29 cellular contexts compared by ENCODE assay signal in the genomic region with DNA sequence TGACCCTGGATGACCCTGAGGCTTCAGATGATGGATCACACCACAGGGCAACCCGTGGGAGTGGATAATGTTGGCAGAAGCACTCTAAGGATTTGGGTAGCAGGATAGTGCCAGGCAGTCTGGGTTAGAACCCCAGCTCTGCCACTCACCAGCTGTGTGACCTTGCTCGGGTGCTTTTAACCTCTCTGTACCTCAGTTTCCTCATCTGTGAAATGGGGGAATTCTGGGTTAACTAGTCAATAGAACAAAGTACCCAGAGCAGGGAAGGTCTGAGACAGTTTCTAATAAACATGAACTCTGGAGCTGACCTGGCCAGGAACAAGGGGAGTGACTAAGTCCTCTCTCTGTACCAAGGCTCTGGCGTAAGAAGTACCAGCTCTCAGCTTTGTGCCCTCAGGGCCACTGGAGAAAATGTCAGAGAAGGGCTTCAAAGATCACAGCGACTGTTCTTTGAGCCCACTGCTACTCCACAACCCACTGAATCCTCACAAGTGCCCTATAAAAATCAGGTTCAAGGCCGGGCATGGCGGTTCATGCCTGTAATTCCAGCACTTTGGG. TPM values are rescaled to one million over a fixed set of nuclear protein-coding genes. Genes with fewer than 3 reads are reported as not detected.
A peak's percentile ranks its signal among the peaks of the same experiment; 100 is the strongest.
DNase-seq lines count a peak whose midpoint lies in the region; FAIRE-seq and TF ChIP-seq lines count a peak whose summit lies in the region.
"Had no signal": no experiment of that assay in that cellular context is flagged by ENCODE, and none has a peak within 500 bp of the region (broad histone marks: within the 10 kb centered on the region; RNA-seq: fewer than 3 reads in every experiment).

No MANE protein-coding gene starts in this region.

- in situ Hi-C loops in SK-MEL-5 (cut with HindIII; ENCODE audit: low pct_unique_long_range_greater_than_20kb, low sequenced_read_pairs), result no loop called here

- no peak for TF ChIP-seq POLR2A in breast epithelium (IDR thresholded peaks at IDR 0.05)

- H3K9me3 ChIP-seq in breast epithelium (no peaks in the 10 kb centered on the region), trophoblast cell (ENCODE audit: insufficient read depth, low read depth, low read length) (no peaks in the 10 kb centered on the region)
- H3K9me3 ChIP-seq: BE2C, SJSA1 had no signal

- H4K12ac ChIP-seq in trophoblast cell (ENCODE audit: low read depth, low read length), result no peak overlapping the region

- H3K9me3 Mint-ChIP-seq in MCF 10A (ENCODE audit: unreplicated experiment), result no peaks in the 10 kb centered on the region
- H3K9me3 Mint-ChIP-seq: CD14-positive monocyte; CD8-positive, alpha-beta memory T cell had no signal

- H2BK5ac ChIP-seq in trophoblast cell (ENCODE audit: low read depth, low read length, poor library complexity), result no peak overlapping the region

- H3K27ac Mint-ChIP-seq in MCF 10A (ENCODE audit: low read depth, unreplicated experiment), result no peak overlapping the region
- H3K27ac Mint-ChIP-seq: CD14-positive monocyte had no signal

- TF ChIP-seq CTCF in MCF 10A (IDR thresholded peaks at IDR 0.05; ENCODE audit: unreplicated experiment) (no peak), breast epithelium (IDR thresholded peaks at IDR 0.05) (no peak), epithelial cell of esophagus (IDR thresholded peaks at IDR 0.05; ENCODE audit: insufficient read depth, low read depth, low read length, missing control alignments) (no peak)

- H3K18ac ChIP-seq in trophoblast cell (ENCODE audit: low read length), result no peak overlapping the region

- H4K91ac ChIP-seq in trophoblast cell (ENCODE audit: low read depth, low read length), result no peak overlapping the region

- H2BK120ac ChIP-seq in trophoblast cell (ENCODE audit: insufficient read depth, low read length, poor library complexity), result no peak overlapping the region

- no peak overlapping the region for H2AFZ ChIP-seq in trophoblast cell (ENCODE audit: insufficient read depth, low read length, poor library complexity)

- H3K79me1 ChIP-seq in trophoblast cell (ENCODE audit: low read length), result no peaks in the 10 kb centered on the region

- no peak overlapping the region for H4K8ac ChIP-seq in trophoblast cell (ENCODE audit: low read depth, low read length)

- no peak overlapping the region for H3K4me2 ChIP-seq in trophoblast cell (ENCODE audit: low read length)
- H3K4me2 ChIP-seq: KMS-11 had no signal

- CTCF ChIA-PET in MCF 10A (lab: Yijun Ruan, JAX), result interaction anchor here (0.5 to 0.9 kb wide), 4 partner anchors 9 to 156 kb away, joined by 3 read pairs; no protein-coding TSS in a partner anchor

- H3K4ac ChIP-seq in trophoblast cell (ENCODE audit: low read depth, low read length), result no peak overlapping the region

- BruUV-seq in MCF 10A (replicated peaks; lab: Mats Ljungman, UMichigan), result no TSS peak

- H3K9ac ChIP-seq in trophoblast cell (ENCODE audit: low read length), result no peak overlapping the region
- H3K9ac ChIP-seq: KMS-11 had no signal

- no peak overlapping the region for H3K14ac ChIP-seq in trophoblast cell (ENCODE audit: low read length)

- H3K4me1 ChIP-seq in breast epithelium, result no peaks in the 10 kb centered on the region
- no peaks in the 10 kb centered on the region for H3K4me1 ChIP-seq in trophoblast cell (ENCODE audit: control insufficient read depth in 1 of 2, insufficient read depth in 2 of 2, low read length in 2 of 2)
- H3K4me1 ChIP-seq: BE2C, SJSA1 had no signal

- intact Hi-C loops in MCF 10A (cut with micrococcal nuclease) (no loop called here), breast epithelium (cut with DNase I; ENCODE audit: low total_unique reads) (no loop called here)

- no peak overlapping the region for H3K23ac ChIP-seq in trophoblast cell (ENCODE audit: low read length)

- POLR2A ChIA-PET in MCF 10A (lab: Yijun Ruan, JAX), result interaction anchor here (0.6 to 1.4 kb wide), 3 partner anchors 16 to 860 kb away, joined by 3 read pairs; no protein-coding TSS in a partner anchor

- no peak overlapping the region for H3K4me3 Mint-ChIP-seq in MCF 10A (ENCODE audit: unreplicated experiment)
- H3K4me3 Mint-ChIP-seq: CD14-positive monocyte; CD8-positive, alpha-beta memory T cell had no signal

- no peak overlapping the region for H2BK12ac ChIP-seq in trophoblast cell (ENCODE audit: low read length)

- no peaks in the 10 kb centered on the region for H3K36me3 Mint-ChIP-seq in MCF 10A (ENCODE audit: insufficient read depth, unreplicated experiment)
- H3K36me3 Mint-ChIP-seq: CD8-positive, alpha-beta memory T cell had no signal

- H3K36me3 ChIP-seq in breast epithelium (no peaks in the 10 kb centered on the region), trophoblast cell (ENCODE audit: control insufficient read depth in 1 of 2, insufficient read depth in 2 of 2, low read length in 2 of 2) (no peaks in the 10 kb centered on the region)
- H3K36me3 ChIP-seq: BE2C, SJSA1 had no signal

- H3K27me3 Mint-ChIP-seq in MCF 10A (ENCODE audit: insufficient read depth, unreplicated experiment), result no peaks in the 10 kb centered on the region
- H3K27me3 Mint-ChIP-seq: CD8-positive, alpha-beta memory T cell had no signal

- no peak overlapping the region for H2AK5ac ChIP-seq in trophoblast cell (ENCODE audit: low read length)

- no peaks in the 10 kb centered on the region for H3K4me1 Mint-ChIP-seq in MCF 10A (ENCODE audit: insufficient read depth, unreplicated experiment)

- no peak for FAIRE-seq in urothelium cell line (lab: Jason Lieb, UNC)
- FAIRE-seq: GM12891, H54 had no signal

- DNase-seq in MCF 10A (ENCODE audit: unreplicated experiment), result peak; percentile 56
- no peak for DNase-seq in breast epithelium (ENCODE audit: low spot score in 2 of 2)
- peak; percentile 44 for DNase-seq in SK-MEL-5 (ENCODE audit: low read depth, low spot score)
- DNase-seq in epithelial cell of esophagus (ENCODE audit: low read depth), result peak; percentile 24
- DNase-seq in trophoblast cell, result peak; percentile 21 to 76
- no peak for DNase-seq in urothelium cell line (ENCODE audit: low spot score)
- no peak for DNase-seq in activated CD8-positive, alpha-beta memory T cell treated with anti-CD3 and anti-CD28 coated beads, Interleukin-2, amount 50 U/mL, for 4 hours
- no peak for DNase-seq in globus pallidus (ENCODE audit: low spot score)
- DNase-seq: 8988T; ACHN; BE2C; CD8-positive, alpha-beta memory T cell; DMS 273 treated with DMSO at 0.1 percent for 48 hours; DMS79; EL; GF-D8; IMR-90; NCI-H1105 treated with DMSO at 0.1 percent for 48 hours; NCI-H146; NCI-H1930; NCI-H446; NCI-H524 treated with DMSO at 0.1 percent for 48 hours; NCI-H774; Right ventricle myocardium superior had no signal

- H3K4me3 ChIP-seq in breast epithelium (no peak overlapping the region), epithelial cell of esophagus (ENCODE audit: low read length) (no peak overlapping the region), trophoblast cell (ENCODE audit: low read depth, low read length) (no peak overlapping the region)
- H3K4me3 ChIP-seq: SJSA1 had no signal

- no peak overlapping the region for H3K27ac ChIP-seq in breast epithelium
- no peak overlapping the region for H3K27ac ChIP-seq in trophoblast cell (ENCODE audit: low read depth, low read length)
- H3K27ac ChIP-seq: KMS-11, SJSA1 had no signal

- H3K79me2 ChIP-seq in trophoblast cell (ENCODE audit: control insufficient read depth, insufficient read depth, low read length, poor library complexity), result no peaks in the 10 kb centered on the region

- H3K27me3 ChIP-seq in breast epithelium (no peaks in the 10 kb centered on the region), trophoblast cell (ENCODE audit: insufficient read depth, low read length) (no peaks in the 10 kb centered on the region)
- H3K27me3 ChIP-seq: BE2C, SJSA1 had no signal

- no CpG with 5 or more reads among the region's 6 CpGs for WGBS in trophoblast cell (ENCODE audit: extremely low coverage, insufficient coverage, insufficient read length)

RNA-seq across cellular contexts. Expression of gene NOL4L, which starts 14.7 kb away (rescaled TPM):
- total RNA-seq in MCF 10A (2022) (3.3 and 4.6 TPM in 2 replicates), breast epithelium (10 to 100 TPM in 2 of 3 donors, 1 to 10 TPM in 1; 3.7 to 18.4 (median 15.8) TPM)
- 2.1 and 2.4 TPM in 2 replicates for total RNA-seq in SK-MEL-5 (2014; rRNA removed; shearing (Covaris generic))
- polyA plus RNA-seq in SK-MEL-5 (2015; cell fraction: cytosol; rRNA removed), result 6.0 and 7.1 TPM in 2 replicates
- polyA plus RNA-seq in SK-MEL-5 (2015; cell fraction: nucleus; rRNA removed), result 8.5 and 9.4 TPM in 2 replicates
- polyA plus RNA-seq in trophoblast cell (2013), result 38.6 and 40.8 TPM in 2 replicates

Comparison
In these comparisons a context has a peak if more than half of its experiments do, and no peak if none do; other contexts are left out.
1. DNase-seq: peak in MCF 10A (single experiment), SK-MEL-5 (single experiment), epithelial cell of esophagus (single experiment) and trophoblast cell (2 of 2); none in breast epithelium (0 of 2), urothelium cell line (single experiment), activated CD8-positive, alpha-beta memory T cell treated with anti-CD3 and anti-CD28 coated beads, Interleukin-2, amount 50 U/mL, for 4 hours (single experiment) and globus pallidus (single experiment).